In genomic region chr1:174875306-174875705, GRCh38 we compare ENCODE assay signal across 9 cellular contexts.
A peak's percentile ranks its signal among the peaks of the same experiment; 100 is the strongest.
DNase-seq lines count a peak whose midpoint lies in the region; ATAC-seq, FAIRE-seq and TF ChIP-seq lines count a peak whose summit lies in the region.
"Had no signal": no experiment of that assay in that cellular context is flagged by ENCODE, and none has a peak within 500 bp of the region (broad histone marks: within the 10 kb centered on the region; RNA-seq: fewer than 3 reads in every experiment).

No MANE protein-coding gene starts in this region.

- H3K9me3 ChIP-seq in MG63, result no peaks in the 10 kb centered on the region
- H3K9me3 ChIP-seq: thoracic aorta had no signal

- H3K27me3 ChIP-seq in MG63, result no peaks in the 10 kb centered on the region

- H3K36me3 ChIP-seq in MG63, result no peaks in the 10 kb centered on the region
- H3K36me3 ChIP-seq: thoracic aorta had no signal

- H3K9me3 Mint-ChIP-seq in mesothelial cell of epicardium, result no peaks in the 10 kb centered on the region
- no peaks in the 10 kb centered on the region for H3K9me3 Mint-ChIP-seq in effector memory CD8-positive, alpha-beta T cell

- ATAC-seq in effector memory CD8-positive, alpha-beta T cell (replicated peaks), result no peak

- FAIRE-seq in GM12891 (lab: Jason Lieb, UNC), result peak; percentile 78

- H3K36me3 Mint-ChIP-seq in mesothelial cell of epicardium, result no peaks in the 10 kb centered on the region
- H3K36me3 Mint-ChIP-seq in effector memory CD8-positive, alpha-beta T cell (ENCODE audit: insufficient read depth), result peaks cover 6% of the 10 kb centered on the region

- H3K4me3 Mint-ChIP-seq in mesothelial cell of epicardium, result peak overlapping the region; percentile 61
- H3K4me3 Mint-ChIP-seq in effector memory CD8-positive, alpha-beta T cell, result no peak overlapping the region

- TF ChIP-seq CTCF in mesothelial cell of epicardium (IDR thresholded peaks at IDR 0.05; ENCODE audit: unreplicated experiment), result no peak

- H3K4me1 Mint-ChIP-seq in mesothelial cell of epicardium, result peaks cover 49% of the 10 kb centered on the region
- peaks cover 4 to 5% of the 10 kb centered on the region in 2 donors for H3K4me1 Mint-ChIP-seq in effector memory CD8-positive, alpha-beta T cell (ENCODE audit: low read depth in 2 of 2)

- TF ChIP-seq POLR2A in GM12891 (IDR thresholded peaks at IDR 0.05; ENCODE audit: low read depth, low read length), result no peak

- peak overlapping the region; percentile 91 for H3K27ac Mint-ChIP-seq in mesothelial cell of epicardium
- peak overlapping the region in 1 of 2 donors; percentile 60 for H3K27ac Mint-ChIP-seq in effector memory CD8-positive, alpha-beta T cell

- DNase-seq in GM12891 (ENCODE audit: insufficient read length, low spot score) (no peak), NCI-H2081 treated with DMSO at 0.1 percent for 48 hours (lab: John Stamatoyannopoulos, UW) (peak; percentile 88), mesothelial cell of epicardium (ENCODE audit: low spot score in 2 of 2, unreplicated experiment in 2 of 2) (peak; percentile 28 to 47), KG1 (lab: John Stamatoyannopoulos, UW) (no peak), MG63 (no peak), cerebellar cortex (ENCODE audit: low spot score) (no peak)
- DNase-seq in activated naive CD4-positive, alpha-beta T cell treated with anti-CD3 and anti-CD28 coated beads, Interleukin-2, amount 50 U/mL, for 16 hours, result peak; percentile 15
- DNase-seq in effector memory CD8-positive, alpha-beta T cell, result no peak

- H3K27me3 Mint-ChIP-seq in mesothelial cell of epicardium (ENCODE audit: low read depth), result no peaks in the 10 kb centered on the region
- H3K27me3 Mint-ChIP-seq in effector memory CD8-positive, alpha-beta T cell, result no peaks in the 10 kb centered on the region

- no peak overlapping the region for H3K4me3 ChIP-seq in MG63

TF ChIP-seq in GM12891, 5 proteins besides CTCF, POLR2A, EP300 and RAD21:
- TF ChIP-seq TAF1 (IDR thresholded peaks at IDR 0.05; ENCODE audit: low read depth, low read length) (no peak), POLR2AphosphoS5 (IDR thresholded peaks at IDR 0.05; ENCODE audit: low read depth, low read length) (no peak), SPI1 (IDR thresholded peaks at IDR 0.05; ENCODE audit: low read depth, low read length) (no peak), POU2F2 (IDR thresholded peaks at IDR 0.05; ENCODE audit: low read depth, low read length) (no peak), PAX5 (IDR thresholded peaks at IDR 0.05; ENCODE audit: insufficient read depth, low read length, severe bottlenecking) (no peak)
TF ChIP-seq in GM12891: peak in this region for 0.

Comparison
In these comparisons a context has a peak if more than half of its experiments do, and no peak if none do; other contexts are left out.
1. DNase-seq: peak in NCI-H2081 treated with DMSO at 0.1 percent for 48 hours (single experiment), activated naive CD4-positive, alpha-beta T cell treated with anti-CD3 and anti-CD28 coated beads, Interleukin-2, amount 50 U/mL, for 16 hours (single experiment) and mesothelial cell of epicardium (2 of 2); none in GM12891 (single experiment), effector memory CD8-positive, alpha-beta T cell (0 of 3), KG1 (single experiment), MG63 (single experiment) and cerebellar cortex (single experiment).